8 cellular contexts compared by ENCODE assay signal in the genomic region with DNA sequence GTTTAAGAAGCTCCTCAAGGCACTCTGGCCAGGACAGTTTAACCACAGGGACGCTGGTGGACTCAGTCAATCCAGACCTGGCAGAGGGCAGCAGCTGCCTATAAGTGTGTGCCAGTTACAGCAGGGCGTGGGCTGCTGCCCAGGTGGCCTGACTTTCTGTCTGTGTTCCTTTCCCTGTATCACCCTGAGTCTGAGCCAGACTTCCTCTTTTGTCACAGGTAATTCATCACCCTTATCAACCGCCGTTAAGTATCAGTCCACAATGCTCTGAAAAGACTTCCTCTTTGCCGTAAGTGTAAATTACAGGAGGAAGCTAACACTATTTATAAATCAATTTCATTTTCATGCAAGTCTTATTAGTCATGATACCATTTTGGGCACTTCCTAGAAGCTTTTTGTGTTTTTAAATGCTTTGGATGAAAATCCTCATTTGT. TPM values are rescaled to one million over a fixed set of nuclear protein-coding genes. Genes with fewer than 3 reads are reported as not detected.
A peak's percentile ranks its signal among the peaks of the same experiment; 100 is the strongest.
DNase-seq lines count a peak whose midpoint lies in the region; ATAC-seq, FAIRE-seq and TF ChIP-seq lines count a peak whose summit lies in the region.

No MANE protein-coding gene starts in this region.

- POLR2A ChIA-PET in A549 (lab: Yijun Ruan, JAX) (interaction anchor here (1.1 kb wide), 1 partner anchor 9 kb away, joined by 6 read pairs; no protein-coding TSS in a partner anchor), WTC11 (lab: Charles Lee) (interaction anchor here (1.3 kb wide), 1 partner anchor 67 kb away, joined by 3 read pairs; no protein-coding TSS in a partner anchor)

- no peaks in the 10 kb centered on the region for H3K36me3 ChIP-seq in uterus

- TF ChIP-seq RAD21 in A549 (conservative IDR thresholded peaks at IDR 0.05 in 1 of 2, IDR thresholded peaks at IDR 0.05 in 1 of 2): no peak

- no peak overlapping the region for H3K4me3 ChIP-seq in A549
- no peak overlapping the region for H3K4me3 ChIP-seq in uterus

- peak overlapping the region; percentile 89 to 97 (median 96) for H3K27ac Mint-ChIP-seq in immature natural killer cell
- H3K27ac Mint-ChIP-seq in WTC11: no peak overlapping the region

- no peak for TF ChIP-seq CTCF in A549 (IDR thresholded peaks at IDR 0.05)
- TF ChIP-seq CTCF in uterus (IDR thresholded peaks at IDR 0.05): no peak
- TF ChIP-seq CTCF in WTC11 (IDR thresholded peaks at IDR 0.05): no peak

- FAIRE-seq in A549 (lab: Jason Lieb, UNC): no peak

- H3K27me3 Mint-ChIP-seq in immature natural killer cell (ENCODE audit: low read depth in 3 of 3) (peaks cover 0 to 6% (median 4%) of the 10 kb centered on the region in 3 donors), WTC11 (ENCODE audit: low read depth) (no peaks in the 10 kb centered on the region)

- H3K4me2 ChIP-seq in A549: peak overlapping the region; percentile 45

- no peaks in the 10 kb centered on the region for H3K9me3 ChIP-seq in A549
- no peaks in the 10 kb centered on the region for H3K9me3 ChIP-seq in uterus

- H3K4me1 ChIP-seq in A549 (peaks cover 21% of the 10 kb centered on the region), uterus (peaks cover 0 to 21% of the 10 kb centered on the region in 2 donors)

- no peak for TF ChIP-seq EP300 in A549 (IDR thresholded peaks at IDR 0.05)

- peaks cover 89 to 96% of the 10 kb centered on the region in 2 donors for H3K4me1 Mint-ChIP-seq in immature natural killer cell
- H3K4me1 Mint-ChIP-seq in WTC11: peaks cover 51% of the 10 kb centered on the region

- H3K27me3 ChIP-seq in uterus: no peaks in the 10 kb centered on the region

- no peaks in the 10 kb centered on the region for H3K36me3 Mint-ChIP-seq in immature natural killer cell
- peaks cover 7% of the 10 kb centered on the region for H3K36me3 Mint-ChIP-seq in WTC11

- peak in 1 of 2 experiments; percentile 55; a peak in 4 of 6 replicates for ATAC-seq in A549
- peak; percentile 78 for ATAC-seq in GM18520 (IDR thresholded peaks at IDR 0.05; ENCODE audit: unreplicated experiment)
- ATAC-seq in HG02973 (IDR thresholded peaks at IDR 0.05; ENCODE audit: unreplicated experiment): peak; percentile 75
- no peak for ATAC-seq in WTC11

- intact Hi-C loops in uterus (cut with DNase I; ENCODE audit: low total_unique reads): no loop called here

- TF ChIP-seq POLR2A in A549 (IDR thresholded peaks at IDR 0.05; ENCODE audit: low read length) (no peak), uterus (IDR thresholded peaks at IDR 0.05) (no peak)

- no peaks in the 10 kb centered on the region for H3K9me3 Mint-ChIP-seq in immature natural killer cell
- peaks cover 7% of the 10 kb centered on the region for H3K9me3 Mint-ChIP-seq in WTC11

- DNase-seq in A549 (ENCODE audit: low read depth in 1 of 2, low spot score in 1 of 2) (no peak), NCI-H2029 treated with DMSO at 0.1 percent for 48 hours (lab: John Stamatoyannopoulos, UW) (peak; percentile 95), immature natural killer cell (peak; percentile 53 to 57 (median 56)), uterus (no peak), WTC11 (ENCODE audit: low spot score) (no peak)
- peak; percentile 37 for DNase-seq in activated CD4-positive, alpha-beta T cell treated with anti-CD3 and anti-CD28 coated beads, Interleukin-2, amount 50 U/mL, for 1 hour

- WGBS in A549 (ENCODE audit: missing lambda C conversion rate): 53% methylated on average over 5 of the region's 5 CpGs

- CTCF ChIA-PET in A549 (lab: Yijun Ruan, JAX) (interaction anchor here (0.6 to 5.6 kb wide), 14 partner anchors 10 to 931 kb away, joined by 3 to 47 read pairs (median 4); a partner anchor contains a TSS), WTC11 (lab: Charles Lee) (interaction anchor here (0.9 to 2.5 kb wide), 5 partner anchors 9 to 76 kb away, joined by 3 to 15 read pairs (median 3); no protein-coding TSS in a partner anchor)

- peak overlapping the region in 1 of 2 experiments; percentile 11; a peak in 2 of 6 replicates for H3K27ac ChIP-seq in A549
- H3K27ac ChIP-seq in uterus: peak overlapping the region; percentile 32 to 70

- H3K4me3 Mint-ChIP-seq in immature natural killer cell (peak overlapping the region; percentile 82 to 95 (median 86)), WTC11 (no peak overlapping the region)

TF ChIP-seq in A549, 52 proteins besides CTCF, POLR2A, EP300 and RAD21 (continues in another document):
- TF ChIP-seq ESRRA (IDR thresholded peaks at IDR 0.05; ENCODE audit: borderline replicate concordance, low read length) (no peak), BHLHE40 (IDR thresholded peaks at IDR 0.05; ENCODE audit: low read depth, low read length) (no peak), JUN (IDR thresholded peaks at IDR 0.05) (no peak), NFE2L2 (conservative IDR thresholded peaks at IDR 0.05; ENCODE audit: low read length) (no peak), NR3C1 (IDR thresholded peaks at IDR 0.05) (no peak), TP53 (CRISPR knock-in tag; IDR thresholded peaks at IDR 0.05) (no peak), FOSL2 (IDR thresholded peaks at IDR 0.05) (no peak), FOSL2 (CRISPR knock-in tag; IDR thresholded peaks at IDR 0.05) (no peak), ZFP36 (IDR thresholded peaks at IDR 0.05; ENCODE audit: borderline replicate concordance, partially characterized antibody) (no peak), JUNB (IDR thresholded peaks at IDR 0.05) (no peak), MAZ (IDR thresholded peaks at IDR 0.05; ENCODE audit: borderline replicate concordance, low read depth, low read length) (no peak), CHD2 (IDR thresholded peaks at IDR 0.05; ENCODE audit: low read length, partially characterized antibody) (no peak)
- TF ChIP-seq, protein P1, sequence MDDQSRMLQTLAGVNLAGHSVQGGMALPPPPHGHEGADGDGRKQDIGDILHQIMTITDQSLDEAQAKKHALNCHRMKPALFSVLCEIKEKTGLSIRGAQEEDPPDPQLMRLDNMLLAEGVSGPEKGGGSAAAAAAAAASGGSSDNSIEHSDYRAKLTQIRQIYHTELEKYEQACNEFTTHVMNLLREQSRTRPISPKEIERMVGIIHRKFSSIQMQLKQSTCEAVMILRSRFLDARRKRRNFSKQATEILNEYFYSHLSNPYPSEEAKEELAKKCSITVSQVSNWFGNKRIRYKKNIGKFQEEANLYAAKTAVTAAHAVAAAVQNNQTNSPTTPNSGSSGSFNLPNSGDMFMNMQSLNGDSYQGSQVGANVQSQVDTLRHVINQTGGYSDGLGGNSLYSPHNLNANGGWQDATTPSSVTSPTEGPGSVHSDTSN (IDR thresholded peaks at IDR 0.05): no peak
- TF ChIP-seq, protein P2, sequence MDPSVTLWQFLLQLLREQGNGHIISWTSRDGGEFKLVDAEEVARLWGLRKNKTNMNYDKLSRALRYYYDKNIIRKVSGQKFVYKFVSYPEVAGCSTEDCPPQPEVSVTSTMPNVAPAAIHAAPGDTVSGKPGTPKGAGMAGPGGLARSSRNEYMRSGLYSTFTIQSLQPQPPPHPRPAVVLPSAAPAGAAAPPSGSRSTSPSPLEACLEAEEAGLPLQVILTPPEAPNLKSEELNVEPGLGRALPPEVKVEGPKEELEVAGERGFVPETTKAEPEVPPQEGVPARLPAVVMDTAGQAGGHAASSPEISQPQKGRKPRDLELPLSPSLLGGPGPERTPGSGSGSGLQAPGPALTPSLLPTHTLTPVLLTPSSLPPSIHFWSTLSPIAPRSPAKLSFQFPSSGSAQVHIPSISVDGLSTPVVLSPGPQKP (IDR thresholded peaks at IDR 0.05; ENCODE audit: low read depth, low read length): no peak

TF ChIP-seq in WTC11, 78 proteins besides CTCF, POLR2A, EP300 and RAD21 (continues in another document):
- TF ChIP-seq, protein P3, sequence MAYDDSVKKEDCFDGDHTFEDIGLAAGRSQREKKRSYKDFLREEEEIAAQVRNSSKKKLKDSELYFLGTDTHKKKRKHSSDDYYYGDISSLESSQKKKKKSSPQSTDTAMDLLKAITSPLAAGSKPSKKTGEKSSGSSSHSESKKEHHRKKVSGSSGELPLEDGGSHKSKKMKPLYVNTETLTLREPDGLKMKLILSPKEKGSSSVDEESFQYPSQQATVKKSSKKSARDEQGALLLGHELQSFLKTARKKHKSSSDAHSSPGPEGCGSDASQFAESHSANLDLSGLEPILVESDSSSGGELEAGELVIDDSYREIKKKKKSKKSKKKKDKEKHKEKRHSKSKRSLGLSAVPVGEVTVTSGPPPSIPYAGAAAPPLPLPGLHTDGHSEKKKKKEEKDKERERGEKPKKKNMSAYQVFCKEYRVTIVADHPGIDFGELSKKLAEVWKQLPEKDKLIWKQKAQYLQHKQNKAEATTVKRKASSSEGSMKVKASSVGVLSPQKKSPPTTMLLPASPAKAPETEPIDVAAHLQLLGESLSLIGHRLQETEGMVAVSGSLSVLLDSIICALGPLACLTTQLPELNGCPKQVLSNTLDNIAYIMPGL (CRISPR knock-in tag; IDR thresholded peaks at IDR 0.05): no peak
- TF ChIP-seq, protein P4, sequence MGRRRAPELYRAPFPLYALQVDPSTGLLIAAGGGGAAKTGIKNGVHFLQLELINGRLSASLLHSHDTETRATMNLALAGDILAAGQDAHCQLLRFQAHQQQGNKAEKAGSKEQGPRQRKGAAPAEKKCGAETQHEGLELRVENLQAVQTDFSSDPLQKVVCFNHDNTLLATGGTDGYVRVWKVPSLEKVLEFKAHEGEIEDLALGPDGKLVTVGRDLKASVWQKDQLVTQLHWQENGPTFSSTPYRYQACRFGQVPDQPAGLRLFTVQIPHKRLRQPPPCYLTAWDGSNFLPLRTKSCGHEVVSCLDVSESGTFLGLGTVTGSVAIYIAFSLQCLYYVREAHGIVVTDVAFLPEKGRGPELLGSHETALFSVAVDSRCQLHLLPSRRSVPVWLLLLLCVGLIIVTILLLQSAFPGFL (CRISPR knock-in tag; IDR thresholded peaks at IDR 0.05; ENCODE audit: borderline replicate concordance): no peak
- TF ChIP-seq NR3C1 (CRISPR knock-in tag; conservative IDR thresholded peaks at IDR 0.05; ENCODE audit: low read depth) (no peak), ZBTB21 (CRISPR knock-in tag; IDR thresholded peaks at IDR 0.05; ENCODE audit: borderline replicate concordance) (no peak), PRRX2 (CRISPR knock-in tag; IDR thresholded peaks at IDR 0.05) (no peak)

RNA-seq across cellular contexts. Expression of a gene that starts 7.0 kb away (rescaled TPM):
- 18.5 and 19.2 TPM in 2 replicates for polyA plus RNA-seq in A549 (2011; rRNA removed)
- polyA plus RNA-seq in A549 (2012; cell fraction: cytosol; rRNA removed): 14.2 and 15.7 TPM in 2 replicates
- 22.9 and 29.1 TPM in 2 replicates for polyA plus RNA-seq in A549 (2012; cell fraction: nucleus; rRNA removed)
- 14.7 to 27.5 TPM (median 25.1 TPM) in 3 replicates for polyA plus RNA-seq in A549 (2017; fragmentation: RNase III; extraction: RNeasy Plus Mini Kit Qiagen cat#74134 plus additional on column Dnase treatment)
- polyA minus RNA-seq in A549 (2011; rRNA and poly(A)+ RNA removed): 16.5 and 19.3 TPM in 2 replicates
- polyA plus RNA-seq in immature natural killer cell: 10 to 100 TPM; 14.1 to 34.0 (median 16.3) TPM
- total RNA-seq in uterus: 10 to 100 TPM; 19.0 to 52.3 (median 30.5) TPM
- total RNA-seq in WTC11 (2021): 12.2 to 14.5 TPM (median 13.9 TPM) in 3 replicates

Comparison
In these comparisons a context has a peak if more than half of its experiments do, and no peak if none do; other contexts are left out.
1. DNase-seq: peak in NCI-H2029 treated with DMSO at 0.1 percent for 48 hours (single experiment), activated CD4-positive, alpha-beta T cell treated with anti-CD3 and anti-CD28 coated beads, Interleukin-2, amount 50 U/mL, for 1 hour (single experiment) and immature natural killer cell (3 of 3); none in A549 (0 of 2), uterus (0 of 2) and WTC11 (single experiment).